In genomic region chr3:163547045-163547692, GRCh38 we compare ENCODE assay signal across 17 cellular contexts.
DNase-seq lines count a peak whose midpoint lies in the region; ATAC-seq and TF ChIP-seq lines count a peak whose summit lies in the region.
"Had no signal": no experiment of that assay in that cellular context is flagged by ENCODE, and none has a peak within 500 bp of the region (broad histone marks: within the 10 kb centered on the region; RNA-seq: fewer than 3 reads in every experiment).

No MANE protein-coding gene starts in this region.

- DNase-seq in NCI-H82 (lab: John Stamatoyannopoulos, UW) (peak; percentile 28), NCI-H82 treated with DMSO at 0.1 percent for 48 hours (lab: John Stamatoyannopoulos, UW; ENCODE audit: unreplicated experiment) (no peak), mesendoderm (peak; percentile 63), GM23248 (no peak), MG63 (no peak), NCI-H2029 (lab: John Stamatoyannopoulos, UW) (no peak)
- DNase-seq: 8988T; Calu3; CD8-positive, alpha-beta T cell; DMS79 treated with DMSO at 0.1 percent for 48 hours; HCEC 1CT; HFFc6 had no signal

- H2BK5ac ChIP-seq in mesendoderm (ENCODE audit: low read length): no peak overlapping the region

- H2AFZ ChIP-seq in OCI-LY3 (ENCODE audit: low read depth, low read length) (peak overlapping the region; percentile 71), GM23248 (no peak overlapping the region)
- H2AFZ ChIP-seq: GM23338 had no signal

- no peaks in the 10 kb centered on the region for H3K4me1 ChIP-seq in OCI-LY3 (ENCODE audit: low read length)
- no peaks in the 10 kb centered on the region for H3K4me1 ChIP-seq in mesendoderm (ENCODE audit: control insufficient read depth, low read depth, low read length)
- H3K4me1 ChIP-seq in GM23248 (ENCODE audit: insufficient read depth): no peaks in the 10 kb centered on the region

- no peak overlapping the region for H4K8ac ChIP-seq in mesendoderm (ENCODE audit: low read depth, low read length)

- TF ChIP-seq CTCF in OCI-LY3 (IDR thresholded peaks at IDR 0.05; ENCODE audit: low read depth, low read length): no peak

- H2AK5ac ChIP-seq in mesendoderm (ENCODE audit: low read length): no peak overlapping the region

- no peak overlapping the region for H3K9ac ChIP-seq in OCI-LY3 (ENCODE audit: low read length)
- no peak overlapping the region for H3K9ac ChIP-seq in mesendoderm (ENCODE audit: low read length)
- no peak overlapping the region for H3K9ac ChIP-seq in GM23248
- H3K9ac ChIP-seq: BLaER1 had no signal

- no peaks in the 10 kb centered on the region for H3K79me1 ChIP-seq in mesendoderm (ENCODE audit: low read length)

- no peak overlapping the region for H2BK15ac ChIP-seq in mesendoderm (replicated peaks; ENCODE audit: low read depth)

- no peaks in the 10 kb centered on the region for H3F3A ChIP-seq in GM23248 (ENCODE audit: insufficient read depth)

- H3K36me3 ChIP-seq in OCI-LY3 (replicated peaks; ENCODE audit: low read depth, low read length) (no peaks in the 10 kb centered on the region), mesendoderm (ENCODE audit: control insufficient read depth, insufficient read depth, low read length) (no peaks in the 10 kb centered on the region), GM23248 (ENCODE audit: low read depth) (peaks cover 2% of the 10 kb centered on the region; the same call in 1 of the 2 replicates), MG63 (no peaks in the 10 kb centered on the region)
- H3K36me3 ChIP-seq: BLaER1 had no signal

- H4K20me1 ChIP-seq in OCI-LY3 (ENCODE audit: insufficient read depth, low read length) (no peaks in the 10 kb centered on the region), GM23248 (ENCODE audit: insufficient read depth) (no peaks in the 10 kb centered on the region)
- H4K20me1 ChIP-seq: BLaER1 had no signal

- H3K79me2 ChIP-seq in OCI-LY3 (ENCODE audit: low read length): no peaks in the 10 kb centered on the region
- H3K79me2 ChIP-seq in mesendoderm (ENCODE audit: control insufficient read depth, insufficient read depth, low read length): no peaks in the 10 kb centered on the region
- H3K79me2 ChIP-seq in GM23248 (ENCODE audit: insufficient read depth): no peaks in the 10 kb centered on the region

- H3K9me3 ChIP-seq in OCI-LY3 (ENCODE audit: insufficient read depth, low read length) (no peaks in the 10 kb centered on the region), GM23248 (ENCODE audit: low read depth) (no peaks in the 10 kb centered on the region), MG63 (no peaks in the 10 kb centered on the region)

- 100% methylated on average over 1 of the region's 3 CpGs for WGBS in mesendoderm (ENCODE audit: extremely low coverage, insufficient coverage, low lambda C conversion rate)
- 4 to 9% methylated on average over 3 of the region's 3 CpGs for WGBS in GM23248 (ENCODE audit: low coverage in 1 of 2, low lambda C conversion rate in 2 of 2, missing lambda C conversion rate in 2 of 2), 2 experiments

- no peak overlapping the region for H3K23ac ChIP-seq in mesendoderm (ENCODE audit: low read length)

- H3K4ac ChIP-seq in mesendoderm (ENCODE audit: low read depth, low read length): no peak overlapping the region

- H3K56ac ChIP-seq in mesendoderm (ENCODE audit: low read length): no peak overlapping the region

- H3K27ac ChIP-seq in OCI-LY3 (ENCODE audit: low read length) (no peak overlapping the region), mesendoderm (ENCODE audit: low read depth, low read length) (no peak overlapping the region), GM23248 (no peak overlapping the region)
- H3K27ac ChIP-seq: BLaER1 had no signal

- no peak for ATAC-seq in SK-N-SH treated with all-trans-retinoic acid at 6 μM for 48 hours
- ATAC-seq: CD8-positive, alpha-beta T cell; GM12878; GM23338 had no signal

- no peak overlapping the region for H2BK120ac ChIP-seq in mesendoderm (ENCODE audit: low read depth, low read length)

- in situ Hi-C loops in GM23248 (cut with MboI): no loop called here

- no peak overlapping the region for H3K18ac ChIP-seq in mesendoderm (ENCODE audit: low read length)

- H3K27me3 ChIP-seq in OCI-LY3 (ENCODE audit: low read depth, low read length) (no peaks in the 10 kb centered on the region), mesendoderm (ENCODE audit: insufficient read depth, low read length, poor library complexity) (no peaks in the 10 kb centered on the region), GM23248 (replicated peaks; ENCODE audit: insufficient read depth) (no peaks in the 10 kb centered on the region), MG63 (no peaks in the 10 kb centered on the region)
- H3K27me3 ChIP-seq: BLaER1 had no signal

- H3K4me2 ChIP-seq in OCI-LY3 (ENCODE audit: low read length): no peak overlapping the region
- H3K4me2 ChIP-seq in mesendoderm (ENCODE audit: low read length): no peak overlapping the region
- no peak overlapping the region for H3K4me2 ChIP-seq in GM23248 (ENCODE audit: unreplicated experiment)
- H3K4me2 ChIP-seq: BLaER1, GM23338 had no signal

- H3K4me3 ChIP-seq in OCI-LY3 (ENCODE audit: low read length) (no peak overlapping the region), mesendoderm (ENCODE audit: low read length) (no peak overlapping the region), GM23248 (no peak overlapping the region), MG63 (no peak overlapping the region)
- H3K4me3 ChIP-seq: BLaER1, GM12878, GM23338 had no signal

- H3K9me2 ChIP-seq in GM23248 (ENCODE audit: insufficient read depth): no peaks in the 10 kb centered on the region

- H4K5ac ChIP-seq in mesendoderm (ENCODE audit: low read length): no peak overlapping the region

TF ChIP-seq in SK-N-SH treated with all-trans-retinoic acid at 6 μM for 48 hours, 23 proteins besides CTCF, POLR2A, EP300 and RAD21 (continues in another document):
- TF ChIP-seq BACH2 (CRISPR knock-in tag; IDR thresholded peaks at IDR 0.05; ENCODE audit: borderline replicate concordance) (no peak), ZNF8 (CRISPR knock-in tag; IDR thresholded peaks at IDR 0.05) (no peak), ZC3H10 (CRISPR knock-in tag; IDR thresholded peaks at IDR 0.05) (no peak), ESRRG (CRISPR knock-in tag; IDR thresholded peaks at IDR 0.05) (no peak), TOX (CRISPR knock-in tag; IDR thresholded peaks at IDR 0.05; ENCODE audit: borderline replicate concordance) (no peak), ZNF70 (CRISPR knock-in tag; IDR thresholded peaks at IDR 0.05) (no peak), PPARA (CRISPR knock-in tag; IDR thresholded peaks at IDR 0.05; ENCODE audit: borderline replicate concordance) (no peak), OSR1 (CRISPR knock-in tag; IDR thresholded peaks at IDR 0.05) (no peak), RARB (CRISPR knock-in tag; IDR thresholded peaks at IDR 0.05) (no peak), CSDC2 (CRISPR knock-in tag; IDR thresholded peaks at IDR 0.05) (no peak)
- TF ChIP-seq, protein P1, sequence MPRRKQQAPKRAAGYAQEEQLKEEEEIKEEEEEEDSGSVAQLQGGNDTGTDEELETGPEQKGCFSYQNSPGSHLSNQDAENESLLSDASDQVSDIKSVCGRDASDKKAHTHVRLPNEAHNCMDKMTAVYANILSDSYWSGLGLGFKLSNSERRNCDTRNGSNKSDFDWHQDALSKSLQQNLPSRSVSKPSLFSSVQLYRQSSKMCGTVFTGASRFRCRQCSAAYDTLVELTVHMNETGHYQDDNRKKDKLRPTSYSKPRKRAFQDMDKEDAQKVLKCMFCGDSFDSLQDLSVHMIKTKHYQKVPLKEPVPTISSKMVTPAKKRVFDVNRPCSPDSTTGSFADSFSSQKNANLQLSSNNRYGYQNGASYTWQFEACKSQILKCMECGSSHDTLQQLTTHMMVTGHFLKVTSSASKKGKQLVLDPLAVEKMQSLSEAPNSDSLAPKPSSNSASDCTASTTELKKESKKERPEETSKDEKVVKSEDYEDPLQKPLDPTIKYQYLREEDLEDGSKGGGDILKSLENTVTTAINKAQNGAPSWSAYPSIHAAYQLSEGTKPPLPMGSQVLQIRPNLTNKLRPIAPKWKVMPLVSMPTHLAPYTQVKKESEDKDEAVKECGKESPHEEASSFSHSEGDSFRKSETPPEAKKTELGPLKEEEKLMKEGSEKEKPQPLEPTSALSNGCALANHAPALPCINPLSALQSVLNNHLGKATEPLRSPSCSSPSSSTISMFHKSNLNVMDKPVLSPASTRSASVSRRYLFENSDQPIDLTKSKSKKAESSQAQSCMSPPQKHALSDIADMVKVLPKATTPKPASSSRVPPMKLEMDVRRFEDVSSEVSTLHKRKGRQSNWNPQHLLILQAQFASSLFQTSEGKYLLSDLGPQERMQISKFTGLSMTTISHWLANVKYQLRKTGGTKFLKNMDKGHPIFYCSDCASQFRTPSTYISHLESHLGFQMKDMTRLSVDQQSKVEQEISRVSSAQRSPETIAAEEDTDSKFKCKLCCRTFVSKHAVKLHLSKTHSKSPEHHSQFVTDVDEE (CRISPR knock-in tag; IDR thresholded peaks at IDR 0.05): 0 out of 2 replicates have a peak, but pooled peaks have one; percentile 38
- TF ChIP-seq, protein P2, sequence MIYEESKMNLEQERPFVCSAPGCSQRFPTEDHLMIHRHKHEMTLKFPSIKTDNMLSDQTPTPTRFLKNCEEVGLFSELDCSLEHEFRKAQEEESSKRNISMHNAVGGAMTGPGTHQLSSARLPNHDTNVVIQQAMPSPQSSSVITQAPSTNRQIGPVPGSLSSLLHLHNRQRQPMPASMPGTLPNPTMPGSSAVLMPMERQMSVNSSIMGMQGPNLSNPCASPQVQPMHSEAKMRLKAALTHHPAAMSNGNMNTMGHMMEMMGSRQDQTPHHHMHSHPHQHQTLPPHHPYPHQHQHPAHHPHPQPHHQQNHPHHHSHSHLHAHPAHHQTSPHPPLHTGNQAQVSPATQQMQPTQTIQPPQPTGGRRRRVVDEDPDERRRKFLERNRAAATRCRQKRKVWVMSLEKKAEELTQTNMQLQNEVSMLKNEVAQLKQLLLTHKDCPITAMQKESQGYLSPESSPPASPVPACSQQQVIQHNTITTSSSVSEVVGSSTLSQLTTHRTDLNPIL (CRISPR knock-in tag; IDR thresholded peaks at IDR 0.05; ENCODE audit: low read depth): no peak
- TF ChIP-seq, protein P3, sequence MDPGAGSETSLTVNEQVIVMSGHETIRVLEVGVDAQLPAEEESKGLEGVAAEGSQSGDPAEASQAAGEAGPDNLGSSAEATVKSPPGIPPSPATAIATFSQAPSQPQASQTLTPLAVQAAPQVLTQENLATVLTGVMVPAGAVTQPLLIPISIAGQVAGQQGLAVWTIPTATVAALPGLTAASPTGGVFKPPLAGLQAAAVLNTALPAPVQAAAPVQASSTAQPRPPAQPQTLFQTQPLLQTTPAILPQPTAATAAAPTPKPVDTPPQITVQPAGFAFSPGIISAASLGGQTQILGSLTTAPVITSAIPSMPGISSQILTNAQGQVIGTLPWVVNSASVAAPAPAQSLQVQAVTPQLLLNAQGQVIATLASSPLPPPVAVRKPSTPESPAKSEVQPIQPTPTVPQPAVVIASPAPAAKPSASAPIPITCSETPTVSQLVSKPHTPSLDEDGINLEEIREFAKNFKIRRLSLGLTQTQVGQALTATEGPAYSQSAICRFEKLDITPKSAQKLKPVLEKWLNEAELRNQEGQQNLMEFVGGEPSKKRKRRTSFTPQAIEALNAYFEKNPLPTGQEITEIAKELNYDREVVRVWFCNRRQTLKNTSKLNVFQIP (CRISPR knock-in tag; IDR thresholded peaks at IDR 0.05; ENCODE audit: borderline replicate concordance, low read depth): no peak

Comparison
In these comparisons a context has a peak if more than half of its experiments do, and no peak if none do; other contexts are left out.
1. DNase-seq: peak in NCI-H82 (single experiment) and mesendoderm (single experiment); none in NCI-H82 treated with DMSO at 0.1 percent for 48 hours (single experiment), GM23248 (single experiment), MG63 (single experiment) and NCI-H2029 (single experiment).